Comparison of ENCODE assay signal across 14 cellular contexts in the genomic region with DNA sequence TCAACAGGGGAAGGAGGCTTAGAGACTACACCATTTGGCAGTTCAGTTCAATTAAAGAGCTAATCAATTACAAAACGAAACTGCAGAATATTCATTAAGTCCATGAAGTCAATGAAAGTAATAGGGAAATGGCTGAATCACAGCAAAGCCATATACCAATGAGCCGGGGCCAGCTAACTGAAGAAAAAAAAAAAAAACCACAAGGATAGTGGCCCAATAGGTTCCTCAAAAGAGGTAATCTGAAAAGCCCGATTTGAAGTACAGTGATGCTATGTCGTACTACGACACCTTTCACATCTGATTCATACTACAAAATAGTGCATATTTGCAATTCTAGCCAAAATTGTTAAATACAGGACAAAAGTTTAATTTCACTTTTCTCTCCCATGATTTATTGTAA. TPM values are rescaled to one million over a fixed set of nuclear protein-coding genes. Genes with fewer than 3 reads are reported as not detected.
DNase-seq lines count a peak whose midpoint lies in the region; ATAC-seq and TF ChIP-seq lines count a peak whose summit lies in the region.
"Had no signal": no experiment of that assay in that cellular context is flagged by ENCODE, and none has a peak within 500 bp of the region (broad histone marks: within the 10 kb centered on the region; RNA-seq: fewer than 3 reads in every experiment).

No MANE protein-coding gene starts in this region.

- H2AFZ ChIP-seq in smooth muscle cell (ENCODE audit: low read depth): no peak overlapping the region

- intact Hi-C loops in activated CD4-positive, alpha-beta T cell treated with anti-CD3 and anti-CD28 coated beads for 36 hours (cut with DNase I, micrococcal nuclease): loop anchor here (2.0 to 10.0 kb wide), 13 partner anchors 64 to 1224 kb away; partner anchors contain the start of genes EPC1 (in 1 of the 2) and KIF5B (in 1 of the 2)

- peak overlapping the region; percentile 82 for H3K4me2 ChIP-seq in smooth muscle cell

- no peaks in the 10 kb centered on the region for H3K27me3 Mint-ChIP-seq in activated CD4-positive, alpha-beta T cell treated with anti-CD3 and anti-CD28 coated beads for 36 hours
- H3K27me3 Mint-ChIP-seq in endodermal cell (ENCODE audit: insufficient read depth): no peaks in the 10 kb centered on the region
- H3K27me3 Mint-ChIP-seq: activated naive CD8-positive, alpha-beta T cell treated with anti-CD3 and anti-CD28 coated beads for 36 hours had no signal

- H3K9me3 Mint-ChIP-seq in activated CD4-positive, alpha-beta T cell treated with anti-CD3 and anti-CD28 coated beads for 36 hours (ENCODE audit: low read depth): no peaks in the 10 kb centered on the region
- no peaks in the 10 kb centered on the region for H3K9me3 Mint-ChIP-seq in endodermal cell

- H3K4me3 Mint-ChIP-seq in activated CD4-positive, alpha-beta T cell treated with anti-CD3 and anti-CD28 coated beads for 36 hours: peak overlapping the region; percentile 84
- H3K4me3 Mint-ChIP-seq in endodermal cell: peak overlapping the region; percentile 83

- no peak overlapping the region for H3K27ac Mint-ChIP-seq in activated CD4-positive, alpha-beta T cell treated with anti-CD3 and anti-CD28 coated beads for 36 hours
- H3K27ac Mint-ChIP-seq in endodermal cell: no peak overlapping the region
- H3K27ac Mint-ChIP-seq: activated CD8-positive, alpha-beta memory T cell treated with anti-CD3 and anti-CD28 coated beads, Interleukin-2, amount 10 ng/mL, durations not matched to agents 7 days and 5 days; activated naive CD8-positive, alpha-beta T cell treated with anti-CD3 and anti-CD28 coated beads for 36 hours had no signal

- H3K4me1 ChIP-seq in endodermal cell (ENCODE audit: control insufficient read depth, insufficient read depth, low read length) (peaks cover 15% of the 10 kb centered on the region), smooth muscle cell (ENCODE audit: low read depth) (peaks cover 14% of the 10 kb centered on the region)

- H3K4me3 ChIP-seq in endodermal cell (ENCODE audit: low read length) (peak overlapping the region; percentile 100), smooth muscle cell (peak overlapping the region; percentile 95)

- H3F3A ChIP-seq in smooth muscle cell (ENCODE audit: low read depth): peaks cover 4% of the 10 kb centered on the region

- H3K9me3 ChIP-seq in endodermal cell (ENCODE audit: control insufficient read depth, low read length) (peaks cover 15% of the 10 kb centered on the region), smooth muscle cell (replicated peaks; ENCODE audit: low read depth) (no peaks in the 10 kb centered on the region)
- H3K9me3 ChIP-seq: tibial artery had no signal

- TF ChIP-seq CTCF in endodermal cell (conservative IDR thresholded peaks at IDR 0.05) (no peak), smooth muscle cell (IDR thresholded peaks at IDR 0.05; ENCODE audit: borderline replicate concordance, insufficient read depth, poor library complexity, severe bottlenecking) (no peak)

- no peaks in the 10 kb centered on the region for H3K27me3 ChIP-seq in endodermal cell (ENCODE audit: control insufficient read depth, insufficient read depth, low read length, poor library complexity, severe bottlenecking)
- no peaks in the 10 kb centered on the region for H3K27me3 ChIP-seq in smooth muscle cell (ENCODE audit: low read depth)
- H3K27me3 ChIP-seq: tibial artery had no signal

- H3K9ac ChIP-seq in endodermal cell (ENCODE audit: extremely low read depth, low read length, poor library complexity, severe bottlenecking) (no peak overlapping the region), smooth muscle cell (ENCODE audit: low read depth) (no peak overlapping the region)

- peaks cover 1% of the 10 kb centered on the region for H3K36me3 Mint-ChIP-seq in activated CD4-positive, alpha-beta T cell treated with anti-CD3 and anti-CD28 coated beads for 36 hours (ENCODE audit: low read depth)
- peaks cover 11% of the 10 kb centered on the region for H3K36me3 Mint-ChIP-seq in endodermal cell (ENCODE audit: low read depth)

- no peak for ATAC-seq in activated CD4-positive, alpha-beta T cell treated with anti-CD3 and anti-CD28 coated beads for 36 hours
- ATAC-seq: activated CD8-positive, alpha-beta memory T cell treated with anti-CD3 and anti-CD28 coated beads, Interleukin-2, amount 10 ng/mL, durations not matched to agents 7 days and 5 days had no signal

- peaks cover 10% of the 10 kb centered on the region for H3K36me3 ChIP-seq in endodermal cell (ENCODE audit: control insufficient read depth, insufficient read depth, low read length)
- H3K36me3 ChIP-seq in smooth muscle cell (ENCODE audit: low read depth): no peaks in the 10 kb centered on the region
- H3K36me3 ChIP-seq: tibial artery had no signal

- POLR2A ChIA-PET in activated CD4-positive, alpha-beta T cell treated with anti-CD3 and anti-CD28 coated beads for 36 hours (lab: Charles Lee): no interaction called here

- H3K27ac ChIP-seq in endodermal cell (ENCODE audit: low read depth, low read length) (no peak overlapping the region), smooth muscle cell (ENCODE audit: low read depth) (no peak overlapping the region)

- H3K79me2 ChIP-seq in smooth muscle cell (ENCODE audit: low read depth): peaks cover 67% of the 10 kb centered on the region

- CTCF ChIA-PET in activated CD4-positive, alpha-beta T cell treated with anti-CD3 and anti-CD28 coated beads for 36 hours (lab: Charles Lee): interaction anchor here (1.3 kb wide), 1 partner anchor 10 kb away, joined by 4 read pairs; no protein-coding TSS in a partner anchor

- peaks cover 66% of the 10 kb centered on the region for H4K20me1 ChIP-seq in smooth muscle cell (ENCODE audit: low read depth)

- 75 to 86% methylated on average over 5 of the region's 5 CpGs for WGBS in endodermal cell (ENCODE audit: insufficient coverage in 1 of 2, insufficient read length in 1 of 2), 2 experiments
- 81% methylated on average over 5 of the region's 5 CpGs for WGBS in smooth muscle cell (ENCODE audit: low lambda C conversion rate)

- peaks cover 65% of the 10 kb centered on the region for H3K4me1 Mint-ChIP-seq in activated CD4-positive, alpha-beta T cell treated with anti-CD3 and anti-CD28 coated beads for 36 hours
- H3K4me1 Mint-ChIP-seq in endodermal cell: peaks cover 36% of the 10 kb centered on the region

- no peak for DNase-seq in activated CD4-positive, alpha-beta T cell treated with anti-CD3 and anti-CD28 coated beads for 36 hours
- DNase-seq in activated CD4-positive, alpha-beta T cell treated with anti-CD3 and anti-CD28 coated beads, Interleukin-2, amount 50 U/mL, for 1 hour: no peak
- peak; percentile 39 to 84 for DNase-seq in NOMO-1 (lab: John Stamatoyannopoulos, UW; ENCODE audit: unreplicated experiment in 2 of 2)
- no peak for DNase-seq in endodermal cell
- DNase-seq in smooth muscle cell (lab: John Stamatoyannopoulos, UW; ENCODE audit: unreplicated experiment): no peak
- no peak for DNase-seq in HuH-7.5 (ENCODE audit: low spot score)
- DNase-seq in NCI-H2081 (lab: John Stamatoyannopoulos, UW): no peak
- DNase-seq in NCI-H1048 (lab: John Stamatoyannopoulos, UW): no peak
- DNase-seq: activated CD8-positive, alpha-beta memory T cell treated with anti-CD3 and anti-CD28 coated beads, Interleukin-2, amount 10 ng/mL, durations not matched to agents 7 days and 5 days; activated naive CD8-positive, alpha-beta T cell treated with anti-CD3 and anti-CD28 coated beads for 36 hours; HCEC 1CT; islet precursor cell; NCI-H2107; tibial artery had no signal

RNA-seq across cellular contexts. Expression of gene ARHGAP12, which starts 2.5 kb away (rescaled TPM):
- 1 to 10 TPM; 5.5 to 6.4 TPM for total RNA-seq in activated CD4-positive, alpha-beta T cell treated with anti-CD3 and anti-CD28 coated beads for 36 hours
- 10 to 100 TPM; 49.6 to 49.8 TPM for total RNA-seq in endodermal cell
- 25.0 TPM for polyA plus RNA-seq in endodermal cell (2013, experiment 1 of 2)
- polyA plus RNA-seq in endodermal cell (2013, experiment 2 of 2): 26.7 TPM
- total RNA-seq in smooth muscle cell: 32.7 and 46.2 TPM in 2 replicates
- 10.5 and 14.5 TPM in 2 replicates for polyA plus RNA-seq in smooth muscle cell

Comparison
In these comparisons a context has a peak if more than half of its experiments do, and no peak if none do; other contexts are left out.
1. DNase-seq: peak in NOMO-1 (2 of 2); none in activated CD4-positive, alpha-beta T cell treated with anti-CD3 and anti-CD28 coated beads for 36 hours (single experiment), activated CD4-positive, alpha-beta T cell treated with anti-CD3 and anti-CD28 coated beads, Interleukin-2, amount 50 U/mL, for 1 hour (single experiment), endodermal cell (single experiment), smooth muscle cell (single experiment), HuH-7.5 (single experiment), NCI-H2081 (0 of 2) and NCI-H1048 (single experiment).